23 cellular contexts compared by ENCODE assay signal in genomic region chr2:16476866-16477265, GRCh38.
"Had no signal": no experiment of that assay in that cellular context is flagged by ENCODE, and none has a peak within 500 bp of the region (broad histone marks: within the 10 kb centered on the region; RNA-seq: fewer than 3 reads in every experiment).

No MANE protein-coding gene starts in this region.

- H2AFZ ChIP-seq: hepatocyte had no signal

- ATAC-seq: effector memory CD8-positive, alpha-beta T cell; esophagus mucosa; gastroesophageal sphincter; heart left ventricle; left cardiac atrium; left lung; left ventricle myocardium superior; lower lobe of right lung; naive thymus-derived CD4-positive, alpha-beta T cell; natural killer cell had no signal

- H3K4me1 ChIP-seq: colonic mucosa, esophagus squamous epithelium, gastroesophageal sphincter, heart left ventricle, left lung, lower lobe of right lung had no signal

- H3K27me3 ChIP-seq: colonic mucosa, gastroesophageal sphincter, heart left ventricle, hepatocyte, left lung had no signal

- H3K27ac ChIP-seq: colonic mucosa, esophagus squamous epithelium, gastroesophageal sphincter, heart left ventricle, hepatocyte, left lung, lower lobe of right lung had no signal

- H3K79me2 ChIP-seq: hepatocyte had no signal

- DNase-seq: colonic mucosa; cortex of kidney; effector CD8-positive, alpha-beta T cell; effector memory CD8-positive, alpha-beta T cell; endodermal cell; erythroblast; esophagus squamous epithelium; foreskin fibroblast; heart left ventricle; hypothalamus; immature natural killer cell; islet precursor cell; left cardiac atrium; left lung; left ventricle myocardium superior; lower lobe of right lung; mesendoderm; midbrain; naive thymus-derived CD4-positive, alpha-beta T cell; natural killer cell had no signal

- H3K9me3 ChIP-seq: colonic mucosa, esophagus squamous epithelium, gastroesophageal sphincter, heart left ventricle, left lung, lower lobe of right lung had no signal

- H3K4me2 ChIP-seq: hepatocyte had no signal

- H3K4me3 ChIP-seq: colonic mucosa, esophagus squamous epithelium, gastroesophageal sphincter, heart left ventricle, hepatocyte, left lung, lower lobe of right lung had no signal

- H3K36me3 ChIP-seq: colonic mucosa, esophagus squamous epithelium, gastroesophageal sphincter, heart left ventricle, left lung, lower lobe of right lung had no signal
